In genomic region chr18:3305933-3306332, GRCh38 we compare ENCODE assay signal across 9 cellular contexts. TPM values are rescaled to one million over a fixed set of nuclear protein-coding genes. Genes with fewer than 3 reads are reported as not detected.
DNase-seq lines count a peak whose midpoint lies in the region; ATAC-seq and TF ChIP-seq lines count a peak whose summit lies in the region.
"Had no signal": no experiment of that assay in that cellular context is flagged by ENCODE, and none has a peak within 500 bp of the region (broad histone marks: within the 10 kb centered on the region; RNA-seq: fewer than 3 reads in every experiment).

No MANE protein-coding gene starts in this region.

- H3K27ac Mint-ChIP-seq in WTC11 = peak overlapping the region; percentile 60; the same call in 1 of the 2 replicates

- CTCF ChIA-PET in WTC11 (lab: Charles Lee) = interaction anchor here (1.0 to 2.8 kb wide), 2 partner anchors 9 to 298 kb away, joined by 3 to 13 read pairs; no protein-coding TSS in a partner anchor

- H3K9me3 ChIP-seq in esophagus (ENCODE audit: control insufficient read depth in 2 of 2, insufficient read depth in 1 of 2, low read depth in 1 of 2, low read length in 1 of 2) (no peaks in the 10 kb centered on the region), thymus (ENCODE audit: control insufficient read depth) (no peaks in the 10 kb centered on the region)
- H3K9me3 ChIP-seq: thoracic aorta had no signal

- H3K36me3 ChIP-seq in esophagus (ENCODE audit: control insufficient read depth in 2 of 2, insufficient read depth in 2 of 2, low read length in 1 of 2) (no peaks in the 10 kb centered on the region), thymus (ENCODE audit: control insufficient read depth, insufficient read depth) (no peaks in the 10 kb centered on the region)
- H3K36me3 ChIP-seq: thoracic aorta had no signal

- H3K36me3 Mint-ChIP-seq in WTC11 = no peaks in the 10 kb centered on the region

- H3K4me3 ChIP-seq in esophagus (ENCODE audit: low read depth in 1 of 2, low read length in 2 of 2) (no peak overlapping the region), thymus (ENCODE audit: low read length) (no peak overlapping the region)
- H3K4me3 ChIP-seq: thoracic aorta had no signal

- peak overlapping the region; percentile 60 to 65 for H3K27ac ChIP-seq in esophagus (ENCODE audit: low read depth in 2 of 2, low read length in 1 of 2)
- peak overlapping the region; percentile 66 for H3K27ac ChIP-seq in thymus (ENCODE audit: low read depth)
- H3K27ac ChIP-seq: thoracic aorta had no signal

- H3K4me3 Mint-ChIP-seq in WTC11 = no peak overlapping the region

- no peaks in the 10 kb centered on the region for H3K4me1 ChIP-seq in esophagus (ENCODE audit: control insufficient read depth in 2 of 2, insufficient read depth in 2 of 2, low read length in 1 of 2)
- no peaks in the 10 kb centered on the region for H3K4me1 ChIP-seq in thymus (ENCODE audit: control insufficient read depth, insufficient read depth, low read length)

- H3K27me3 Mint-ChIP-seq in WTC11 (ENCODE audit: low read depth) = no peaks in the 10 kb centered on the region

- peak; percentile 9 for DNase-seq in activated effector memory CD4-positive, alpha-beta T cell treated with Interleukin-2 at 50 U/mL for 16 hours
- no peak for DNase-seq in activated effector memory CD4-positive, alpha-beta T cell treated with anti-CD3 and anti-CD28 coated beads, Interleukin-2, amount 50 U/mL, for 16 hours
- no peak for DNase-seq in WTC11 (ENCODE audit: low spot score)
- DNase-seq in NCI-H748 treated with DMSO at 0.1 percent for 48 hours (lab: John Stamatoyannopoulos, UW) = no peak

- POLR2A ChIA-PET in WTC11 (lab: Charles Lee) = no interaction called here

- H3K27me3 ChIP-seq in esophagus (ENCODE audit: control insufficient read depth in 1 of 2, insufficient read depth in 2 of 2, low read length in 2 of 2) (no peaks in the 10 kb centered on the region), thymus (ENCODE audit: control insufficient read depth, insufficient read depth) (no peaks in the 10 kb centered on the region)

- ATAC-seq in WTC11 (peak; percentile 69), HG02884 (IDR thresholded peaks at IDR 0.05; ENCODE audit: unreplicated experiment) (no peak), HG03520 (IDR thresholded peaks at IDR 0.05; ENCODE audit: unreplicated experiment) (no peak)

- H3K9me3 Mint-ChIP-seq in WTC11 = peaks cover 9% of the 10 kb centered on the region; the same call in 1 of the 2 replicates

- no peak for TF ChIP-seq CTCF in WTC11 (IDR thresholded peaks at IDR 0.05)

- peaks cover 13% of the 10 kb centered on the region for H3K4me1 Mint-ChIP-seq in WTC11

- 31 to 34% methylated on average over 8 of the region's 8 CpGs for WGBS in esophagus, 2 donors
- 75% methylated on average over 8 of the region's 8 CpGs for WGBS in thymus

TF ChIP-seq in WTC11, 78 proteins besides CTCF, POLR2A, EP300 and RAD21:
- TF ChIP-seq ATF1 (CRISPR knock-in tag; IDR thresholded peaks at IDR 0.05) = no peak
- TF ChIP-seq MXD4 (CRISPR knock-in tag; IDR thresholded peaks at IDR 0.05; ENCODE audit: borderline replicate concordance) = no peak
- no peak for TF ChIP-seq ZNF281 (CRISPR knock-in tag; IDR thresholded peaks at IDR 0.05)

RNA-seq across cellular contexts. Expression of gene MYL12B, which starts 44.0 kb away (rescaled TPM):
- total RNA-seq in WTC11 (2021) = 158 to 173 TPM (median 163 TPM) in 3 replicates
- 100 to 1,000 TPM; 573 to 578 TPM for polyA plus RNA-seq in esophagus
- 505 TPM for polyA plus RNA-seq in thymus

RNA-seq across cellular contexts. Expression of gene MYL12A, which starts 58.3 kb away (rescaled TPM):
- 205 to 230 TPM (median 213 TPM) in 3 replicates for total RNA-seq in WTC11 (2021)
- polyA plus RNA-seq in esophagus = 100 to 1,000 TPM; 342 to 364 TPM
- polyA plus RNA-seq in thymus = 747 TPM
